ENCODE assay signal across 14 cellular contexts in genomic region chr10:33152146-33152545, GRCh38.
DNase-seq lines count a peak whose midpoint lies in the region; ATAC-seq and TF ChIP-seq lines count a peak whose summit lies in the region.
"Had no signal": no experiment of that assay in that cellular context is flagged by ENCODE, and none has a peak within 500 bp of the region (broad histone marks: within the 10 kb centered on the region; RNA-seq: fewer than 3 reads in every experiment).

No MANE protein-coding gene starts in this region.

- H3K9me3 ChIP-seq in liver (ENCODE audit: control insufficient read depth in 4 of 4, low read length in 3 of 4) (no peaks in the 10 kb centered on the region), right lobe of liver (no peaks in the 10 kb centered on the region), right cardiac atrium (ENCODE audit: control insufficient read depth, low read length) (no peaks in the 10 kb centered on the region), mucosa of descending colon (no peaks in the 10 kb centered on the region)

- intact Hi-C loops in right lobe of liver (cut with DNase I) (no loop called here), right cardiac atrium (cut with DNase I) (no loop called here), mucosa of descending colon (cut with DNase I, micrococcal nuclease) (no loop called here)

- TF ChIP-seq RAD21 in liver (IDR thresholded peaks at IDR 0.05), result no peak

- H3K36me3 ChIP-seq in liver (ENCODE audit: control insufficient read depth in 4 of 4, insufficient read depth in 3 of 4, low read depth in 1 of 4, low read length in 3 of 4) (no peaks in the 10 kb centered on the region), right lobe of liver (no peaks in the 10 kb centered on the region), mucosa of descending colon (ENCODE audit: low read depth) (no peaks in the 10 kb centered on the region)

- H3K27me3 ChIP-seq in liver (ENCODE audit: control insufficient read depth in 4 of 4, insufficient read depth in 4 of 4, low read length in 3 of 4) (no peaks in the 10 kb centered on the region), right lobe of liver (no peaks in the 10 kb centered on the region), right cardiac atrium (ENCODE audit: control insufficient read depth, insufficient read depth) (no peaks in the 10 kb centered on the region)

- H3K9ac ChIP-seq in liver (ENCODE audit: low read depth in 1 of 2, low read length in 2 of 2), result no peak overlapping the region

- DNase-seq in right lobe of liver (no peak), fibroblast of pulmonary artery (ENCODE audit: low read depth) (peak; percentile 69), right cardiac atrium (peak; percentile 59 to 86 (median 81)), mucosa of descending colon (no peak), HCEC 1CT (no peak)
- DNase-seq: H9, NCI-H146, NCI-H345, NCI-H526 treated with DMSO at 0.1 percent for 48 hours, PC-9, SHP77 had no signal

- H3K4me1 ChIP-seq in liver (ENCODE audit: control insufficient read depth in 4 of 4, insufficient read depth in 4 of 4, low read length in 3 of 4) (peaks cover 3 to 21% (median 17%) of the 10 kb centered on the region in 4 donors), right lobe of liver (peaks cover 0 to 20% (median 9%) of the 10 kb centered on the region in 4 donors), right cardiac atrium (ENCODE audit: control insufficient read depth, insufficient read depth, low read length) (peaks cover 4% of the 10 kb centered on the region), mucosa of descending colon (ENCODE audit: low read depth) (no peaks in the 10 kb centered on the region)

- TF ChIP-seq CTCF in liver (IDR thresholded peaks at IDR 0.05; ENCODE audit: low read depth, low read length, missing input control) (no peak), right lobe of liver (IDR thresholded peaks at IDR 0.05) (no peak), fibroblast of pulmonary artery (IDR thresholded peaks at IDR 0.05; ENCODE audit: low read length, missing control alignments) (no peak), mucosa of descending colon (IDR thresholded peaks at IDR 0.05) (no peak)

- WGBS in liver, result 85% methylated on average over 7 of the region's 7 CpGs
- WGBS in right lobe of liver (ENCODE audit: insufficient coverage, low coverage, low lambda C conversion rate, missing lambda C conversion rate), result 76% methylated on average over 7 of the region's 7 CpGs
- 40% methylated on average over 7 of the region's 7 CpGs for WGBS in right cardiac atrium

- H3K27ac ChIP-seq in liver (ENCODE audit: low read depth in 1 of 2, low read length in 2 of 2), result no peak overlapping the region
- no peak overlapping the region for H3K27ac ChIP-seq in right lobe of liver
- peak overlapping the region; percentile 23 for H3K27ac ChIP-seq in right cardiac atrium (ENCODE audit: low read length)
- H3K27ac ChIP-seq: PC-9 had no signal

- TF ChIP-seq POLR2A in right lobe of liver (IDR thresholded peaks at IDR 0.05), result no peak
- no peak for TF ChIP-seq POLR2A in GM18505 (IDR thresholded peaks at IDR 0.05; ENCODE audit: borderline replicate concordance, extremely low read depth, insufficient read depth, insufficient read length)

- ATAC-seq in right lobe of liver, result no peak
- ATAC-seq in right cardiac atrium, result peak; percentile 82 to 89
- no peak for ATAC-seq in HG03175 (IDR thresholded peaks at IDR 0.05; ENCODE audit: unreplicated experiment)
- no peak for ATAC-seq in mucosa of descending colon
- ATAC-seq in GM18505 (IDR thresholded peaks at IDR 0.05; ENCODE audit: unreplicated experiment), result no peak

- no peak overlapping the region for H3K4me3 ChIP-seq in liver (ENCODE audit: low read depth in 1 of 3, low read length in 3 of 3)
- H3K4me3 ChIP-seq in right lobe of liver, result no peak overlapping the region
- H3K4me3 ChIP-seq in fibroblast of pulmonary artery (replicated peaks; ENCODE audit: low read depth, low read length), result no peak overlapping the region
- H3K4me3 ChIP-seq in right cardiac atrium (ENCODE audit: low read length), result no peak overlapping the region
- H3K4me3 ChIP-seq in mucosa of descending colon, result no peak overlapping the region
- H3K4me3 ChIP-seq: PC-9 had no signal

TF ChIP-seq in liver, 16 proteins besides CTCF, POLR2A, EP300 and RAD21:
- TF ChIP-seq MAX (IDR thresholded peaks at IDR 0.05), result no peak
- no peak for TF ChIP-seq TAF1 (conservative IDR thresholded peaks at IDR 0.05)
- no peak for TF ChIP-seq ZBTB33 (IDR thresholded peaks at IDR 0.05)
- no peak for TF ChIP-seq FOXA1 (IDR thresholded peaks at IDR 0.05)
- peak; percentile 82 for TF ChIP-seq NR2F2 (IDR thresholded peaks at IDR 0.05)
- TF ChIP-seq ATF3 (IDR thresholded peaks at IDR 0.05), result no peak
- no peak for TF ChIP-seq HNF4G (IDR thresholded peaks at IDR 0.05)

Comparison
In these comparisons a context has a peak if more than half of its experiments do, and no peak if none do; other contexts are left out.
1. ATAC-seq: peak in right cardiac atrium (2 of 2); none in right lobe of liver (0 of 4), HG03175 (single experiment), mucosa of descending colon (single experiment) and GM18505 (single experiment).
2. DNase-seq: peak in fibroblast of pulmonary artery (single experiment) and right cardiac atrium (3 of 3); none in right lobe of liver (0 of 3), mucosa of descending colon (0 of 3) and HCEC 1CT (single experiment).